Comparison of ENCODE assay signal across 20 cellular contexts in genomic region chr6:144602523-144603180, GRCh38.
A peak's percentile ranks its signal among the peaks of the same experiment; 100 is the strongest.
DNase-seq lines count a peak whose midpoint lies in the region; ATAC-seq lines count a peak whose summit lies in the region.
"Had no signal": no experiment of that assay in that cellular context is flagged by ENCODE, and none has a peak within 500 bp of the region (broad histone marks: within the 10 kb centered on the region; RNA-seq: fewer than 3 reads in every experiment).

No MANE protein-coding gene starts in this region.

- ATAC-seq in stimulated activated naive CD8-positive, alpha-beta T cell treated with anti-CD3 and anti-CD28 coated beads, Interleukin-15, amount 100 ng/mL, for 72 hours = peak; percentile 87
- ATAC-seq in GM18502 (IDR thresholded peaks at IDR 0.05; ENCODE audit: poor library complexity, unreplicated experiment) (no peak), HG03280 (IDR thresholded peaks at IDR 0.05; ENCODE audit: unreplicated experiment) (no peak)
- ATAC-seq: heart right ventricle, PC-3 had no signal

- peak overlapping the region; percentile 10 for H3K4me3 Mint-ChIP-seq in T-helper 2 cell treated with Interferon-gamma antibody and Interleukin-4, amounts not matched to agents 5 μg/mL and 100 μg/mL, for 36 hours
- H3K4me3 Mint-ChIP-seq in stimulated activated naive CD8-positive, alpha-beta T cell treated with anti-CD3 and anti-CD28 coated beads, Interleukin-15, amount 100 ng/mL, for 72 hours = no peak overlapping the region

- no peaks in the 10 kb centered on the region for H3K27me3 Mint-ChIP-seq in T-helper 2 cell treated with Interferon-gamma antibody and Interleukin-4, amounts not matched to agents 5 μg/mL and 100 μg/mL, for 36 hours (ENCODE audit: low read depth)
- no peaks in the 10 kb centered on the region for H3K27me3 Mint-ChIP-seq in stimulated activated naive CD8-positive, alpha-beta T cell treated with anti-CD3 and anti-CD28 coated beads, Interleukin-15, amount 100 ng/mL, for 72 hours

- H3K27ac Mint-ChIP-seq in T-helper 2 cell treated with Interferon-gamma antibody and Interleukin-4, amounts not matched to agents 5 μg/mL and 100 μg/mL, for 36 hours = no peak overlapping the region
- H3K27ac Mint-ChIP-seq in stimulated activated naive CD8-positive, alpha-beta T cell treated with anti-CD3 and anti-CD28 coated beads, Interleukin-15, amount 100 ng/mL, for 72 hours = no peak overlapping the region

- peaks cover 37% of the 10 kb centered on the region for H3K4me1 Mint-ChIP-seq in T-helper 2 cell treated with Interferon-gamma antibody and Interleukin-4, amounts not matched to agents 5 μg/mL and 100 μg/mL, for 36 hours (ENCODE audit: low read depth)
- H3K4me1 Mint-ChIP-seq in stimulated activated naive CD8-positive, alpha-beta T cell treated with anti-CD3 and anti-CD28 coated beads, Interleukin-15, amount 100 ng/mL, for 72 hours = peaks cover 61% of the 10 kb centered on the region

- H3K9me3 Mint-ChIP-seq in T-helper 2 cell treated with Interferon-gamma antibody and Interleukin-4, amounts not matched to agents 5 μg/mL and 100 μg/mL, for 36 hours = peaks cover 22% of the 10 kb centered on the region
- H3K9me3 Mint-ChIP-seq in stimulated activated naive CD8-positive, alpha-beta T cell treated with anti-CD3 and anti-CD28 coated beads, Interleukin-15, amount 100 ng/mL, for 72 hours = peaks cover 4 to 7% of the 10 kb centered on the region in 2 donors

- peaks cover 53% of the 10 kb centered on the region for H3K36me3 Mint-ChIP-seq in T-helper 2 cell treated with Interferon-gamma antibody and Interleukin-4, amounts not matched to agents 5 μg/mL and 100 μg/mL, for 36 hours (ENCODE audit: low read depth)

- peak; percentile 20 for DNase-seq in stimulated activated CD4-positive, alpha-beta T cell treated with anti-CD3 and anti-CD28 coated beads, Interleukin-4, amount 100 ng/mL, for 24 hours
- no peak for DNase-seq in stimulated activated CD4-positive, alpha-beta T cell treated with anti-CD3 and anti-CD28 coated beads, Interleukin-15, amount 100 ng/mL, for 24 hours
- DNase-seq in T-helper 2 cell treated with Interferon-gamma antibody and Interleukin-4, amounts not matched to agents 5 μg/mL and 100 μg/mL, for 36 hours (ENCODE audit: low spot score) = peak; percentile 41
- peak; percentile 16 for DNase-seq in astrocyte of the hippocampus (ENCODE audit: low read depth, low spot score)
- DNase-seq in stimulated activated naive CD8-positive, alpha-beta T cell treated with anti-CD3 and anti-CD28 coated beads, Interleukin-15, amount 100 ng/mL, for 72 hours = no peak
- no peak for DNase-seq in NK-92 treated with Interleukin-12 subunit alpha and Interleukin-12 subunit beta, amount 100 ng/mL, for 24 hours (lab: John Stamatoyannopoulos, UW)
- DNase-seq: dermis blood vessel endothelial cell, DMS79 treated with DMSO at 0.1 percent for 48 hours, heart right ventricle, Kasumi-1, NCI-H1092, NCI-H2029, NCI-H226, NCI-H82, occipital lobe, PC-3, SHP77, SW 1271 had no signal

Comparison
In these comparisons a context has a peak if more than half of its experiments do, and no peak if none do; other contexts are left out.
1. DNase-seq: peak in stimulated activated CD4-positive, alpha-beta T cell treated with anti-CD3 and anti-CD28 coated beads, Interleukin-4, amount 100 ng/mL, for 24 hours (single experiment), T-helper 2 cell treated with Interferon-gamma antibody and Interleukin-4, amounts not matched to agents 5 μg/mL and 100 μg/mL, for 36 hours (single experiment) and astrocyte of the hippocampus (single experiment); none in stimulated activated CD4-positive, alpha-beta T cell treated with anti-CD3 and anti-CD28 coated beads, Interleukin-15, amount 100 ng/mL, for 24 hours (single experiment), stimulated activated naive CD8-positive, alpha-beta T cell treated with anti-CD3 and anti-CD28 coated beads, Interleukin-15, amount 100 ng/mL, for 72 hours (0 of 2) and NK-92 treated with Interleukin-12 subunit alpha and Interleukin-12 subunit beta, amount 100 ng/mL, for 24 hours (single experiment).